In genomic region chr6:16697437-16698162, GRCh38 we compare ENCODE assay signal across 12 cellular contexts.
DNase-seq lines count a peak whose midpoint lies in the region; ATAC-seq and TF ChIP-seq lines count a peak whose summit lies in the region.
"Had no signal": no experiment of that assay in that cellular context is flagged by ENCODE, and none has a peak within 500 bp of the region (broad histone marks: within the 10 kb centered on the region; RNA-seq: fewer than 3 reads in every experiment).

No MANE protein-coding gene starts in this region.

- no peak for TF ChIP-seq CTCF in progenitor cell of endocrine pancreas (IDR thresholded peaks at IDR 0.05; ENCODE audit: unreplicated experiment)
- TF ChIP-seq CTCF in tibial artery (IDR thresholded peaks at IDR 0.05): no peak

- peak overlapping the region; percentile 18 for H3K4me3 ChIP-seq in effector memory CD4-positive, alpha-beta T cell (ENCODE audit: insufficient read depth, low read depth, low read length, poor library complexity, severe bottlenecking)
- H3K4me3 ChIP-seq in tibial artery: no peak overlapping the region
- H3K4me3 ChIP-seq: coronary artery had no signal

- H3K4me3 Mint-ChIP-seq in progenitor cell of endocrine pancreas (ENCODE audit: low read depth): no peak overlapping the region

- H3K27me3 ChIP-seq in effector memory CD4-positive, alpha-beta T cell (replicated peaks; ENCODE audit: control insufficient read depth, insufficient read depth, low read length, poor library complexity, severe bottlenecking): no peaks in the 10 kb centered on the region
- H3K27me3 ChIP-seq in tibial artery: no peaks in the 10 kb centered on the region

- peaks cover 22% of the 10 kb centered on the region for H3K4me1 ChIP-seq in effector memory CD4-positive, alpha-beta T cell (ENCODE audit: control insufficient read depth, insufficient read depth, low read length, poor library complexity, severe bottlenecking)
- H3K4me1 ChIP-seq in tibial artery: peaks cover 0 to 50% (median 17%) of the 10 kb centered on the region in 4 donors

- H3K27ac ChIP-seq in effector memory CD4-positive, alpha-beta T cell (ENCODE audit: insufficient read depth, low read length, poor library complexity, severe bottlenecking): peak overlapping the region; percentile 73
- H3K27ac ChIP-seq in tibial artery: peak overlapping the region in 1 of 2 donors; percentile 78
- H3K27ac ChIP-seq: RWPE1 had no signal

- H3K4me1 Mint-ChIP-seq in progenitor cell of endocrine pancreas (ENCODE audit: low read depth): peaks cover 25% of the 10 kb centered on the region

- ATAC-seq in sciatic nerve: no peak

- no peaks in the 10 kb centered on the region for H3K9me3 ChIP-seq in effector memory CD4-positive, alpha-beta T cell (ENCODE audit: control insufficient read depth, low read length)
- no peaks in the 10 kb centered on the region for H3K9me3 ChIP-seq in tibial artery

- peaks cover 7% of the 10 kb centered on the region for H3K36me3 Mint-ChIP-seq in progenitor cell of endocrine pancreas (ENCODE audit: insufficient read depth)

- peak overlapping the region; percentile 1 for H3K27ac Mint-ChIP-seq in progenitor cell of endocrine pancreas

- no peaks in the 10 kb centered on the region for H3K27me3 Mint-ChIP-seq in progenitor cell of endocrine pancreas

- no peaks in the 10 kb centered on the region for H3K36me3 ChIP-seq in effector memory CD4-positive, alpha-beta T cell (ENCODE audit: control insufficient read depth, insufficient read depth, low read length)
- H3K36me3 ChIP-seq in tibial artery: no peaks in the 10 kb centered on the region

- H3K9me3 Mint-ChIP-seq in progenitor cell of endocrine pancreas (ENCODE audit: low read depth): peaks cover 4% of the 10 kb centered on the region

- intact Hi-C loops in tibial artery (cut with DNase I; ENCODE audit: low total_unique reads) (no loop called here), sciatic nerve (cut with DNase I) (no loop called here)

- DNase-seq in Daoy (ENCODE audit: low read depth): peak; percentile 21
- peak; percentile 66 for DNase-seq in NCI-H146 treated with DMSO at 0.1 percent for 48 hours (lab: John Stamatoyannopoulos, UW; ENCODE audit: unreplicated experiment)
- DNase-seq in effector memory CD4-positive, alpha-beta T cell: no peak
- no peak for DNase-seq in progenitor cell of endocrine pancreas (ENCODE audit: low spot score, unreplicated experiment)
- no peak for DNase-seq in tibial artery
- no peak for DNase-seq in DMS53 treated with DMSO at 0.1 percent for 48 hours (lab: John Stamatoyannopoulos, UW; ENCODE audit: unreplicated experiment)
- DNase-seq in sciatic nerve (ENCODE audit: low spot score): no peak
- DNase-seq: activated effector memory CD4-positive, alpha-beta T cell treated with anti-CD3 and anti-CD28 coated beads, Interleukin-2, amount 50 U/mL, for 16 hours; DND-41; NCI-H2171 had no signal

Comparison
In these comparisons a context has a peak if more than half of its experiments do, and no peak if none do; other contexts are left out.
1. DNase-seq: peak in Daoy (single experiment) and NCI-H146 treated with DMSO at 0.1 percent for 48 hours (single experiment); none in effector memory CD4-positive, alpha-beta T cell (0 of 3), progenitor cell of endocrine pancreas (single experiment), tibial artery (0 of 2), DMS53 treated with DMSO at 0.1 percent for 48 hours (single experiment) and sciatic nerve (single experiment).